ENCODE assay signal across 1 cellular context in the genomic region with DNA sequence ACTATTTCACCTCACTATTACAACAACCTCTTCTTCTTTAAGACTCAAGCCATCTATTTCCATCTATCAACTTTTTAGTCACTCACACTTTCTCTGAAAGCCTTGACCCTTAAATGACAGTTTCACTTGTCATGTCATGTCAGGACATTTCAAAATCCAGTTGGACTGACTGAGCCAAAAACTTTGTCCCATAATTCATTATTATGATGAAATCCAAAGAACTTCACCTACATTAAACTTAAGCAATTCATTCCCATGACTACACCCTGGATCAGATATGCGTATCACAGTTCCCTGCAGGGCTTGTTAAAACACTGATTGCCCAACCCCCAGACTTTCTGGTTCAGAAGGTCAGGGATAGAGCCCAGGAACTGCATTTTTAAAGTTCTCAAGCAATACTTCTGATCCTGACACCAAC.
TF ChIP-seq lines count a peak whose summit lies in the region.

No MANE protein-coding gene starts in this region.

TF ChIP-seq in IMR-90, 13 proteins besides CTCF, POLR2A, EP300 and RAD21:
- 0 out of 2 replicates have a peak, but pooled peaks have one; percentile 20 for TF ChIP-seq CEBPB (IDR thresholded peaks at IDR 0.05; ENCODE audit: low read depth, low read length)
- TF ChIP-seq RCOR1 (IDR thresholded peaks at IDR 0.05; ENCODE audit: insufficient replicate concordance, low read length): no peak
- no peak for TF ChIP-seq BHLHE40 (IDR thresholded peaks at IDR 0.05; ENCODE audit: low read depth, low read length)
- TF ChIP-seq, protein P1, sequence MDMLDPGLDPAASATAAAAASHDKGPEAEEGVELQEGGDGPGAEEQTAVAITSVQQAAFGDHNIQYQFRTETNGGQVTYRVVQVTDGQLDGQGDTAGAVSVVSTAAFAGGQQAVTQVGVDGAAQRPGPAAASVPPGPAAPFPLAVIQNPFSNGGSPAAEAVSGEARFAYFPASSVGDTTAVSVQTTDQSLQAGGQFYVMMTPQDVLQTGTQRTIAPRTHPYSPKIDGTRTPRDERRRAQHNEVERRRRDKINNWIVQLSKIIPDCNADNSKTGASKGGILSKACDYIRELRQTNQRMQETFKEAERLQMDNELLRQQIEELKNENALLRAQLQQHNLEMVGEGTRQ (IDR thresholded peaks at IDR 0.05; ENCODE audit: low read depth, low read length): no peak
TF ChIP-seq in IMR-90: peak in this region for 1.
